9 cellular contexts compared by ENCODE assay signal in genomic region chr7:116671111-116671510, GRCh38. TPM values are rescaled to one million over a fixed set of nuclear protein-coding genes. Genes with fewer than 3 reads are reported as not detected.
A peak's percentile ranks its signal among the peaks of the same experiment; 100 is the strongest.
DNase-seq lines count a peak whose midpoint lies in the region; ATAC-seq and TF ChIP-seq lines count a peak whose summit lies in the region.
"Had no signal": no experiment of that assay in that cellular context is flagged by ENCODE, and none has a peak within 500 bp of the region (broad histone marks: within the 10 kb centered on the region; RNA-seq: fewer than 3 reads in every experiment).

No MANE protein-coding gene starts in this region.

- H3K9me2 ChIP-seq in HCT116 (ENCODE audit: insufficient read depth) = no peaks in the 10 kb centered on the region

- H3K4me3 ChIP-seq in HCT116 (replicated peaks in 1 of 2; ENCODE audit: low read depth in 1 of 2, low read length in 2 of 2) = peak overlapping the region; percentile 45 to 90
- H3K4me3 ChIP-seq in WI38 (ENCODE audit: low read depth, low read length) = peak overlapping the region; percentile 72
- peak overlapping the region; percentile 60 for H3K4me3 ChIP-seq in retinal pigment epithelial cell (ENCODE audit: low read length)
- no peak overlapping the region for H3K4me3 ChIP-seq in trophoblast cell (ENCODE audit: low read depth, low read length)

- POLR2A ChIA-PET in HCT116 (lab: Charles Lee) = interaction anchor here (0.5 to 2.2 kb wide), 7 partner anchors 13 to 508 kb away, joined by 3 to 5 read pairs (median 3); no protein-coding TSS in a partner anchor

- no peak overlapping the region for H3K4ac ChIP-seq in trophoblast cell (ENCODE audit: low read depth, low read length)

- H3K9ac ChIP-seq in HCT116 (ENCODE audit: low read length) (peak overlapping the region; percentile 94), trophoblast cell (ENCODE audit: low read length) (no peak overlapping the region)

- no peak for TF ChIP-seq RAD21 in HCT116 (IDR thresholded peaks at IDR 0.05; ENCODE audit: low read depth)

- H3K27me3 ChIP-seq in HCT116 (ENCODE audit: insufficient read depth, low read length) (no peaks in the 10 kb centered on the region), foreskin keratinocyte (no peaks in the 10 kb centered on the region), trophoblast cell (ENCODE audit: insufficient read depth, low read length) (no peaks in the 10 kb centered on the region)

- no peak for ATAC-seq in HCT116
- no peak for ATAC-seq in foreskin keratinocyte
- ATAC-seq in GM19328 (IDR thresholded peaks at IDR 0.05; ENCODE audit: unreplicated experiment) = no peak

- H3K79me1 ChIP-seq in trophoblast cell (ENCODE audit: low read length) = peaks cover 5% of the 10 kb centered on the region

- no peak for TF ChIP-seq POLR2A in HCT116 (IDR thresholded peaks at IDR 0.05; ENCODE audit: borderline replicate concordance, extremely low read depth, insufficient read depth, insufficient read length)

- no peak overlapping the region for H4K91ac ChIP-seq in trophoblast cell (ENCODE audit: low read depth, low read length)

- no peak overlapping the region for H2BK5ac ChIP-seq in trophoblast cell (ENCODE audit: low read depth, low read length, poor library complexity)

- no peak overlapping the region for H2AK5ac ChIP-seq in trophoblast cell (ENCODE audit: low read length)

- H2AFZ ChIP-seq in HCT116 (ENCODE audit: low read depth, low read length, poor library complexity, severe bottlenecking) (no peak overlapping the region), trophoblast cell (ENCODE audit: insufficient read depth, low read length, poor library complexity) (no peak overlapping the region)

- DNase-seq in HCT116 (ENCODE audit: low read depth, low spot score) = no peak
- DNase-seq in foreskin keratinocyte = peak in 1 of 2 donors; percentile 63
- DNase-seq in retinal pigment epithelial cell (ENCODE audit: low read depth) = no peak
- DNase-seq in RPMI8226 = no peak
- DNase-seq in NCI-H345 (lab: John Stamatoyannopoulos, UW) = no peak
- no peak for DNase-seq in trophoblast cell
- DNase-seq: T-helper 9 cell had no signal

- H3K14ac ChIP-seq in trophoblast cell (ENCODE audit: low read length) = no peak overlapping the region

- H3K36me3 ChIP-seq in HCT116 (ENCODE audit: control insufficient read depth in 1 of 2, insufficient read depth in 2 of 2, low read length in 2 of 2) = peaks cover 4 to 9% of the 10 kb centered on the region in 2 experiments; a peak in 1 of 4 replicates
- H3K36me3 ChIP-seq in trophoblast cell (ENCODE audit: control insufficient read depth in 1 of 2, insufficient read depth in 2 of 2, low read length in 2 of 2) = no peaks in the 10 kb centered on the region

- H3K23ac ChIP-seq in trophoblast cell (ENCODE audit: low read length) = no peak overlapping the region

- H4K12ac ChIP-seq in trophoblast cell (ENCODE audit: low read depth, low read length) = no peak overlapping the region

- H3K27ac ChIP-seq in HCT116 (ENCODE audit: low read depth, low read length) = peak overlapping the region; percentile 90
- peak overlapping the region; percentile 98 for H3K27ac ChIP-seq in foreskin keratinocyte
- H3K27ac ChIP-seq in trophoblast cell (ENCODE audit: low read depth, low read length) = no peak overlapping the region

- H3K79me2 ChIP-seq in HCT116 (ENCODE audit: insufficient read depth, low read length) = peaks cover 52% of the 10 kb centered on the region
- H3K79me2 ChIP-seq in trophoblast cell (ENCODE audit: control insufficient read depth, insufficient read depth, low read length, poor library complexity) = peaks cover 2% of the 10 kb centered on the region

- H4K20me1 ChIP-seq in HCT116 (ENCODE audit: insufficient read depth) = no peaks in the 10 kb centered on the region

- WGBS in trophoblast cell (ENCODE audit: extremely low coverage, insufficient coverage, insufficient read length) = no CpG with 5 or more reads among the region's 7 CpGs

- CTCF ChIA-PET in HCT116 (lab: Charles Lee) = interaction anchor here (0.7 to 1.5 kb wide), 7 partner anchors 15 to 139 kb away, joined by 3 to 7 read pairs (median 4); no protein-coding TSS in a partner anchor

- intact Hi-C loops in HCT116 (cut with micrococcal nuclease) = loop anchor here (10.0 kb wide), 2 partner anchors 104 to 496 kb away; no protein-coding TSS in a partner anchor

- no peak overlapping the region for H3K18ac ChIP-seq in trophoblast cell (ENCODE audit: low read length)

- no TSS peak for BruUV-seq in HCT116 (replicated peaks; lab: Mats Ljungman, UMichigan)

- RAD21 ChIA-PET in HCT116 (lab: Charles Lee; ENCODE audit: low non-redundant PET in 1 of 2, low total read pairs in 2 of 2, uncharacterized antibody in 2 of 2, unreplicated experiment in 2 of 2) = interaction anchor here (1.0 to 1.1 kb wide), 2 partner anchors 79 to 106 kb away, joined by 3 to 4 read pairs; no protein-coding TSS in a partner anchor

- H3K4me2 ChIP-seq in HCT116 (ENCODE audit: low read length) = peak overlapping the region; percentile 87
- no peak overlapping the region for H3K4me2 ChIP-seq in trophoblast cell (ENCODE audit: low read length)

- peaks cover 34 to 48% of the 10 kb centered on the region in 2 experiments for H3K4me1 ChIP-seq in HCT116 (ENCODE audit: control insufficient read depth in 1 of 2, insufficient read depth in 2 of 2, low read length in 2 of 2)
- H3K4me1 ChIP-seq in foreskin keratinocyte = peaks cover 23% of the 10 kb centered on the region
- peaks cover 0 to 8% of the 10 kb centered on the region in 2 experiments for H3K4me1 ChIP-seq in trophoblast cell (ENCODE audit: control insufficient read depth in 1 of 2, insufficient read depth in 2 of 2, low read length in 2 of 2)

- H3K9me3 ChIP-seq in HCT116 (ENCODE audit: control insufficient read depth in 1 of 2, insufficient read depth in 1 of 2, low read depth in 1 of 2, low read length in 2 of 2) = peaks cover 0 to 6% of the 10 kb centered on the region in 2 experiments; a peak in 1 of 4 replicates
- no peaks in the 10 kb centered on the region for H3K9me3 ChIP-seq in trophoblast cell (ENCODE audit: insufficient read depth, low read depth, low read length)

- no peak overlapping the region for H4K8ac ChIP-seq in trophoblast cell (ENCODE audit: low read depth, low read length)

- no peak overlapping the region for H2BK120ac ChIP-seq in trophoblast cell (ENCODE audit: insufficient read depth, low read length, poor library complexity)

- no peak for TF ChIP-seq CTCF in HCT116 (IDR thresholded peaks at IDR 0.05 in 2 of 3, conservative IDR thresholded peaks at IDR 0.05 in 1 of 3; ENCODE audit: borderline replicate concordance in 1 of 3, insufficient read depth in 1 of 3, low read depth in 2 of 3, low read length in 2 of 3)
- TF ChIP-seq CTCF in WI38 (IDR thresholded peaks at IDR 0.05; ENCODE audit: low read depth, low read length) = no peak
- no peak for TF ChIP-seq CTCF in foreskin keratinocyte (conservative IDR thresholded peaks at IDR 0.05)
- TF ChIP-seq CTCF in retinal pigment epithelial cell (conservative IDR thresholded peaks at IDR 0.05; ENCODE audit: low read depth, low read length) = no peak

- no peak overlapping the region for H2BK12ac ChIP-seq in trophoblast cell (ENCODE audit: low read length)

TF ChIP-seq in HCT116, 20 proteins besides CTCF, POLR2A, EP300 and RAD21:
- TF ChIP-seq EGR1 (IDR thresholded peaks at IDR 0.05; ENCODE audit: low read depth) (no peak; the same call in 1 of the 2 replicates), SRF (IDR thresholded peaks at IDR 0.05; ENCODE audit: low read depth) (no peak), ELF1 (IDR thresholded peaks at IDR 0.05; ENCODE audit: borderline replicate concordance, low read depth) (no peak), FOSL1 (IDR thresholded peaks at IDR 0.05; ENCODE audit: low read depth) (0 out of 2 replicates have a peak, but pooled peaks have one; percentile 4), CEBPB (IDR thresholded peaks at IDR 0.05; ENCODE audit: low read depth) (0 out of 2 replicates have a peak, but pooled peaks have one; percentile 4), CBX3 (IDR thresholded peaks at IDR 0.05; ENCODE audit: low read depth) (no peak), MAX (IDR thresholded peaks at IDR 0.05) (no peak)

RNA-seq across cellular contexts. Expression of gene MET, which starts 0.9 kb away (rescaled TPM):
- total RNA-seq in HCT116 (2021; ENCODE audit: unreplicated experiment) = 200 TPM
- polyA plus RNA-seq in HCT116 (2012) = 71.3 and 91.7 TPM in 2 replicates
- total RNA-seq in foreskin keratinocyte = 147 and 157 TPM in 2 replicates
- 26.7 and 30.7 TPM in 2 replicates for polyA plus RNA-seq in foreskin keratinocyte
- polyA plus RNA-seq in trophoblast cell (2013) = 16.2 and 16.3 TPM in 2 replicates
